ENCODE assay signal across 8 cellular contexts in genomic region chrX:56232221-56233082, GRCh38. TPM values are rescaled to one million over a fixed set of nuclear protein-coding genes. Genes with fewer than 3 reads are reported as not detected.
A peak's percentile ranks its signal among the peaks of the same experiment; 100 is the strongest.
DNase-seq lines count a peak whose midpoint lies in the region; ATAC-seq, FAIRE-seq and TF ChIP-seq lines count a peak whose summit lies in the region.

KLF8 (plus strand) TSS chrX:56232356; CDS start chrX:56233335, 979 bp downstream.

- H3K4me3 ChIP-seq in Peyer's patch: peak within 1 kb of the TSS; percentile 30 to 49 (median 38)
- peak within 1 kb of the TSS; percentile 49 for H3K4me3 ChIP-seq in GM12878
- H3K4me3 ChIP-seq in PC-3 (ENCODE audit: low read length): no peak within 1 kb of the TSS

- TF ChIP-seq POLR2A in Peyer's patch (IDR thresholded peaks at IDR 0.05): no peak
- no peak for TF ChIP-seq POLR2A in GM12878 (IDR thresholded peaks at IDR 0.05; ENCODE audit: low read depth, low read length)

- H3K27ac ChIP-seq in Peyer's patch (peak within 1 kb of the TSS; percentile 49 to 62 (median 54)), GM12878 (ENCODE audit: control insufficient read depth, insufficient read depth) (peak within 1 kb of the TSS; percentile 25; the same call in 1 of the 2 replicates), PC-3 (ENCODE audit: low read length) (no peak within 1 kb of the TSS)

- no peak for FAIRE-seq in GM12878 (lab: Jason Lieb, UNC)

- POLR2A ChIA-PET in HEK293T (lab: Yijun Ruan, JAX): no interaction called here
- POLR2A ChIA-PET in GM12878 (lab: Charles Lee): interaction anchor here (0.6 to 1.5 kb wide), 5 partner anchors 10 to 743 kb away, joined by 3 to 5 read pairs (median 4); partner anchors contain the start of genes NBDY and USP51
- POLR2A ChIA-PET in PC-3 (lab: Charles Lee; ENCODE audit: unreplicated experiment): interaction anchor here (0.6 kb wide), 1 partner anchor 16 kb away, joined by 10 read pairs; no protein-coding TSS in a partner anchor

- intact Hi-C loops in GM12878 (cut with micrococcal nuclease; ENCODE audit: unreplicated experiment): loop anchor here (5.0 kb wide), 2 partner anchors 315 to 515 kb away; partner anchors contain the start of gene RRAGB
- intact Hi-C loops in PC-3 (cut with micrococcal nuclease): no loop called here

- H3K79me2 ChIP-seq in GM12878 (ENCODE audit: control insufficient read depth, insufficient read depth, low read length) (no peaks in the 10 kb centered on the region), PC-3 (ENCODE audit: low read length) (no peaks in the 10 kb centered on the region)

- BruUV-seq in GM12878 (replicated peaks; lab: Mats Ljungman, UMichigan) (TSS peak; percentile 53), PC-3 (replicated peaks; lab: Mats Ljungman, UMichigan) (no TSS peak)

- H3F3A ChIP-seq in PC-3 (ENCODE audit: low read length, unreplicated experiment): no peaks in the 10 kb centered on the region

- no peaks in the 10 kb centered on the region for H3K9me2 ChIP-seq in PC-3 (replicated peaks; ENCODE audit: low read length)

- no peak for TF ChIP-seq RAD21 in GM12878 (IDR thresholded peaks at IDR 0.05; ENCODE audit: insufficient read depth, low read depth, low read length)

- no peaks in the 10 kb centered on the region for H3K4me1 ChIP-seq in Peyer's patch
- H3K4me1 ChIP-seq in GM12878 (ENCODE audit: control insufficient read depth, insufficient read depth, low read length): no peaks in the 10 kb centered on the region
- H3K4me1 ChIP-seq in PC-3 (ENCODE audit: insufficient read depth, low read length): no peaks in the 10 kb centered on the region

- no peak for TF ChIP-seq CTCF in GM13977 (IDR thresholded peaks at IDR 0.05; ENCODE audit: extremely low read depth, insufficient read depth, missing control alignments)
- TF ChIP-seq CTCF in Peyer's patch (IDR thresholded peaks at IDR 0.05): no peak
- TF ChIP-seq CTCF in GM12878 (IDR thresholded peaks at IDR 0.05 in 2 of 3, conservative IDR thresholded peaks at IDR 0.05 in 1 of 3; ENCODE audit: control insufficient read depth in 2 of 3, extremely low read depth in 1 of 3, insufficient read depth in 1 of 3, low read depth in 3 of 3, low read length in 3 of 3): no peak
- TF ChIP-seq CTCF in PC-3 (conservative IDR thresholded peaks at IDR 0.05; ENCODE audit: low read depth, low read length): no peak

- SMC1A ChIA-PET in GM12878 (lab: Charles Lee; ENCODE audit: uncharacterized antibody, unreplicated experiment): interaction anchor here (0.8 to 4.0 kb wide), 9 partner anchors 11 to 496 kb away, joined by 3 to 26 read pairs (median 4); no protein-coding TSS in a partner anchor

- WGBS in GM12878 (ENCODE audit: insufficient coverage, insufficient replicate concordance, low lambda C conversion rate, missing lambda C conversion rate): 23% methylated on average over 34 of the region's 38 CpGs

- CTCF ChIA-PET in HEK293T (lab: Yijun Ruan, JAX): no interaction called here
- CTCF ChIA-PET in GM12878 (lab: Yijun Ruan, JAX): interaction anchor here (1.1 to 8.6 kb wide), 9 partner anchors 10 to 515 kb away, joined by 3 to 58 read pairs (median 7); partner anchors contain the start of gene RRAGB
- CTCF ChIA-PET in PC-3 (lab: Charles Lee): no interaction called here

- in situ Hi-C loops in GM13977 (cut with MboI; ENCODE audit: low pct_unique_long_range_greater_than_20kb, low sequenced_read_pairs, unreplicated experiment) (loop anchor here (25.0 kb wide), 1 partner anchor 320 kb away; no protein-coding TSS in a partner anchor), GM12878 (cut with MboI) (loop anchor here (25.0 kb wide), 2 partner anchors 745 to 1070 kb away; partner anchors contain the start of gene USP51)

- H3K9ac ChIP-seq in GM12878 (ENCODE audit: control insufficient read depth, insufficient read depth, low read length) (peak within 1 kb of the TSS; percentile 38; the same call in 1 of the 2 replicates), PC-3 (ENCODE audit: low read length) (no peak within 1 kb of the TSS)

- TF ChIP-seq EP300 in GM12878 (IDR thresholded peaks at IDR 0.05; ENCODE audit: borderline replicate concordance in 1 of 2, control insufficient read depth in 1 of 2, low read depth in 2 of 2, low read length in 2 of 2): no peak

- no peaks in the 10 kb centered on the region for H3K27me3 ChIP-seq in Peyer's patch
- no peaks in the 10 kb centered on the region for H3K27me3 ChIP-seq in GM12878 (replicated peaks in 1 of 2; ENCODE audit: control insufficient read depth in 2 of 2, insufficient read depth in 2 of 2, low read length in 1 of 2)
- H3K27me3 ChIP-seq in PC-3 (ENCODE audit: low read length): no peaks in the 10 kb centered on the region

- ATAC-seq in GM12878 (peak; percentile 79), PC-3 (no peak)

- H4K20me1 ChIP-seq in GM12878 (ENCODE audit: control insufficient read depth, insufficient read depth) (no peaks in the 10 kb centered on the region), PC-3 (ENCODE audit: low read length) (no peaks in the 10 kb centered on the region)

- no peak within 1 kb of the TSS; the same call in 1 of the 2 replicates for H2AFZ ChIP-seq in GM12878 (ENCODE audit: control insufficient read depth, low read depth, low read length)
- no peak within 1 kb of the TSS for H2AFZ ChIP-seq in PC-3 (ENCODE audit: low read length)

- RAD21 ChIA-PET in GM12878 (lab: Charles Lee; ENCODE audit: unreplicated experiment): interaction anchor here (0.6 to 2.6 kb wide), 13 partner anchors 11 to 1593 kb away, joined by 3 to 24 read pairs (median 5); no protein-coding TSS in a partner anchor

- H3K4me2 ChIP-seq in GM12878 (ENCODE audit: control insufficient read depth, insufficient read depth): peak within 1 kb of the TSS; percentile 30; the same call in 1 of the 2 replicates
- no peak within 1 kb of the TSS for H3K4me2 ChIP-seq in PC-3 (ENCODE audit: low read length)

- DNase-seq in GM13977 (ENCODE audit: low spot score): peak; percentile 48
- DNase-seq in HEK293T (ENCODE audit: extremely low spot score): peak; percentile 18
- peak; percentile 58 to 74 (median 64) for DNase-seq in Peyer's patch
- DNase-seq in GM12878 (ENCODE audit: low read depth, low spot score): no peak
- peak; percentile 78 for DNase-seq in islet precursor cell
- peak; percentile 31 to 54 for DNase-seq in stimulated activated CD4-positive, alpha-beta T cell treated with anti-CD3 and anti-CD28 coated beads, Interleukin-2, amount 100 ng/mL, for 24 hours
- DNase-seq in NCI-H1417 treated with DMSO at 0.1 percent for 48 hours (lab: John Stamatoyannopoulos, UW): no peak
- no peak for DNase-seq in PC-3

- no peaks in the 10 kb centered on the region for H3K9me3 ChIP-seq in Peyer's patch
- H3K9me3 ChIP-seq in GM12878 (replicated peaks; ENCODE audit: control insufficient read depth, insufficient read depth, low read length): no peaks in the 10 kb centered on the region
- H3K9me3 ChIP-seq in PC-3 (ENCODE audit: low read length): no peaks in the 10 kb centered on the region

- H3K36me3 ChIP-seq in Peyer's patch: no peaks in the 10 kb centered on the region
- H3K36me3 ChIP-seq in GM12878 (ENCODE audit: control insufficient read depth in 2 of 2, insufficient read depth in 2 of 2, low read length in 1 of 2): no peaks in the 10 kb centered on the region
- H3K36me3 ChIP-seq in PC-3 (ENCODE audit: low read depth, low read length): no peaks in the 10 kb centered on the region

TF ChIP-seq in HEK293T, 16 proteins besides CTCF, POLR2A, EP300 and RAD21 (continues in another document):
- TF ChIP-seq PKNOX1 (IDR thresholded peaks at IDR 0.05) (no peak), FOXA1 (IDR thresholded peaks at IDR 0.05) (no peak), SP1 (IDR thresholded peaks at IDR 0.05) (no peak), HDGF (IDR thresholded peaks at IDR 0.05; ENCODE audit: borderline replicate concordance) (no peak)

TF ChIP-seq in GM12878, 131 proteins besides CTCF, POLR2A, EP300 and RAD21:
- TF ChIP-seq CHD1 (IDR thresholded peaks at IDR 0.05; ENCODE audit: low read depth, low read length): no peak

RNA-seq across cellular contexts. Expression of gene KLF8, which starts in this region (rescaled TPM):
- 10 to 100 TPM in 1 of 4 donors, 1 to 10 TPM in 3; 1.2 to 30.5 (median 3.2) TPM for total RNA-seq in Peyer's patch
- total RNA-seq in GM12878 (2013; cell fraction: nucleolus; rRNA removed): 47.5 and 49.1 TPM in 2 replicates
- total RNA-seq in GM12878 (2014; rRNA removed): 0.79 and 1.1 TPM in 2 replicates
- 0.92 and 1.1 TPM in 2 replicates for total RNA-seq in GM12878 (2014; rRNA removed; fragmentation: Illumina TruSeq; extraction: Trizol)
- 1.4 and 1.9 TPM in 2 replicates for total RNA-seq in GM12878 (2021)
- polyA plus RNA-seq in GM12878 (2011; ENCODE audit: low read depth): 1.6 TPM
- 25.1 and 27.3 TPM in 2 replicates for polyA plus RNA-seq in GM12878 (2011; rRNA removed)
- 30.0 and 30.2 TPM in 2 replicates for polyA plus RNA-seq in GM12878 (2011; cell fraction: cytosol; rRNA removed)
- polyA plus RNA-seq in GM12878 (2011; cell fraction: nucleus; rRNA removed): 57.3 and 86.0 TPM in 2 replicates
- polyA plus RNA-seq in GM12878 (2012): 1.2 and 2.6 TPM in 2 replicates
- 1.7 and 1.9 TPM in 2 replicates for polyA plus RNA-seq in GM12878 (2014; fragmentation: Illumina TruSeq; extraction: Trizol)
- under 1 TPM; 0.31 to 0.39 TPM for polyA plus RNA-seq in GM12878 (2014; fragmentation: Nextera tagmentation; extraction: Ambion mirVana)
- polyA plus RNA-seq in GM12878 (2014; rRNA removed): 1.6 and 1.8 TPM in 2 replicates
- polyA plus RNA-seq in GM12878 (2016; fragmentation: Nextera tagmentation; extraction: Ambion mirVana): under 1 TPM; 0.79 to 0.87 TPM
- polyA minus RNA-seq in GM12878 (2011; rRNA and poly(A)+ RNA removed): 38.3 and 43.3 TPM in 2 replicates
- polyA minus RNA-seq in GM12878 (2011; cell fraction: cytosol; rRNA and poly(A)+ RNA removed): 8.3 and 8.8 TPM in 2 replicates
- 22.0 and 26.9 TPM in 2 replicates for polyA minus RNA-seq in GM12878 (2011; cell fraction: nucleus; rRNA and poly(A)+ RNA removed)
- total RNA-seq in PC-3 (2014; rRNA removed): 0.04 TPM in 1 of 2 replicates, not detected in the other

Comparison
In these comparisons a context has a peak if more than half of its experiments do, and no peak if none do; other contexts are left out.
1. DNase-seq: peak in GM13977 (single experiment), HEK293T (single experiment), Peyer's patch (3 of 3), islet precursor cell (single experiment) and stimulated activated CD4-positive, alpha-beta T cell treated with anti-CD3 and anti-CD28 coated beads, Interleukin-2, amount 100 ng/mL, for 24 hours (2 of 2); none in GM12878 (single experiment), NCI-H1417 treated with DMSO at 0.1 percent for 48 hours (single experiment) and PC-3 (single experiment).